Comparison of ENCODE assay signal across 8 cellular contexts in the genomic region with DNA sequence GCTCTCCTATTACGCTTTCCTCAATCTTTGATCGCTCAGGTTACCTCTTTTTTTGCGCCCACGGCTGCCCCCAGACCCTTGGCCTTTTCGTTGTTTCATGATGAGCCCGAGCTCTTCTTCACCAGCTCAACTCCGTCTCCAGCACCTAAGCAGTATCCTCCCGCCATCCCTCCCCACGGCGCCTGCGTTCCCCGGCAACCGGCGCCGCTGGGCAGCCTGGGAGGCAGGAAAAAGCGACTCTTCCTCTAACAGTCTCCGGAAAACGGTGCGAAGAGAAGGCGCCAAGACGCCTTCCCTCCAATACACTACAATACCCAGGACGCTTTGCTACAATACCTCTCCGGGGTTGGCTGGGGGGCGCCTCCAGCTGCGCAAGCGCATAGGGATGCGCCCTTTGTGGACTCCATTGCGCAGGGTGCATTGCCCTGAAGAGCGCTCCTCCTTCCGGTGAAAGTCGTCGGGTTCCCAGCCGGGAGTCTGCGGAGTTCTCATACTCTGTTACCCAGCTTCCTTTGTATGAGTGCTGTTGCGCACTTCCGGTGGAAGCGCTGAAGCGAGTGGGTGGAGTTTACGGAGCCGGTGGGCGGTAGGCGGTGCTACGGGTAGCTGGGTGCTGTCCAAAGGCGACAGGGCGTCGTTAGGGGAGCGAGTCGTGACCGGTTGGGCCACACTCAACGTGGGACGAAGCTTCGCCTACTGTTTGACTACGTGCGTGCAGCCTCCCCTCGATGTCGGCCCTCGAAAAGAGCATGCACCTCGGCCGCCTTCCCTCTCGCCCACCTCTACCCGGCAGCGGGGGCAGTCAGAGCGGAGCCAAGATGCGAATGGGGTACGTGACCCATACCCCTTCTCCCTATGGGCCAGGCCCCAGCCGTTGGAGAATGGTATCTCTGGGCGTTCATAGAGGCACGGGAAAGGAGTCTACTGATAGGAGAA. TPM values are rescaled to one million over a fixed set of nuclear protein-coding genes. Genes with fewer than 3 reads are reported as not detected.
DNase-seq lines count a peak whose midpoint lies in the region; ATAC-seq and TF ChIP-seq lines count a peak whose summit lies in the region.

TSS of gene C2CD3 (minus strand) at position 309 of the 936 bp plus-strand sequence. CDS start at position 99, 210 bp downstream.
A gene with protein sequence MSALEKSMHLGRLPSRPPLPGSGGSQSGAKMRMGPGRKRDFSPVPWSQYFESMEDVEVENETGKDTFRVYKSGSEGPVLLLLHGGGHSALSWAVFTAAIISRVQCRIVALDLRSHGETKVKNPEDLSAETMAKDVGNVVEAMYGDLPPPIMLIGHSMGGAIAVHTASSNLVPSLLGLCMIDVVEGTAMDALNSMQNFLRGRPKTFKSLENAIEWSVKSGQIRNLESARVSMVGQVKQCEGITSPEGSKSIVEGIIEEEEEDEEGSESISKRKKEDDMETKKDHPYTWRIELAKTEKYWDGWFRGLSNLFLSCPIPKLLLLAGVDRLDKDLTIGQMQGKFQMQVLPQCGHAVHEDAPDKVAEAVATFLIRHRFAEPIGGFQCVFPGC (plus strand): TSS at position 596 of the 936 bp plus-strand sequence. CDS start 133 bp downstream, at position 729.

- peak in 2 of 3 experiments; percentile 20 to 25 for TF ChIP-seq CTCF in ascending aorta (IDR thresholded peaks at IDR 0.05)
- TF ChIP-seq CTCF in uterus (IDR thresholded peaks at IDR 0.05): peak; percentile 21 to 42 (median 30)

- TF ChIP-seq POLR2A in GM18505 (IDR thresholded peaks at IDR 0.05; ENCODE audit: borderline replicate concordance, extremely low read depth, insufficient read depth, insufficient read length): peak; percentile 90
- TF ChIP-seq POLR2A in uterus (IDR thresholded peaks at IDR 0.05): peak; percentile 67 to 75

- H3K9me3 ChIP-seq in ascending aorta: no peaks in the 10 kb centered on the region
- H3K9me3 ChIP-seq in right cardiac atrium (ENCODE audit: control insufficient read depth, low read length): no peaks in the 10 kb centered on the region
- H3K9me3 ChIP-seq in uterus: no peaks in the 10 kb centered on the region

- H3K27me3 ChIP-seq in ascending aorta (no peaks in the 10 kb centered on the region), right cardiac atrium (ENCODE audit: control insufficient read depth, insufficient read depth) (no peaks in the 10 kb centered on the region), uterus (no peaks in the 10 kb centered on the region)

- intact Hi-C loops in T-helper 2 cell treated with Interferon-gamma antibody and Interleukin-4, amounts not matched to agents 100 ng/mL and 5 ng/mL, for 36 hours (cut with micrococcal nuclease): loop anchor here (1.0 to 5.0 kb wide), 9 partner anchors 62 to 574 kb away; partner anchors contain the start of genes COA4, FAM168A, LIPT2 and PAAF1
- intact Hi-C loops in ascending aorta (cut with DNase I) (loop anchor here (1.0 to 10.0 kb wide), 7 partner anchors 146 to 776 kb away; partner anchors contain the start of genes COA4, LIPT2, MRPL48 and PAAF1), right cardiac atrium (cut with DNase I) (no loop called here), uterus (cut with DNase I; ENCODE audit: low total_unique reads) (no loop called here)

- H3K27ac ChIP-seq in ascending aorta (peak within 1 kb of the TSS; percentile 94), right cardiac atrium (ENCODE audit: low read length) (peak within 1 kb of the TSS; percentile 56), uterus (peak within 1 kb of the TSS; percentile 82 to 89)

- DNase-seq in NCI-H187 treated with DMSO at 0.1 percent for 48 hours (lab: John Stamatoyannopoulos, UW) (peak; percentile 96), ascending aorta (ENCODE audit: low spot score in 2 of 2) (peak; percentile 98 to 100), right cardiac atrium (peak; percentile 98 to 99 (median 99)), pulmonary artery endothelial cell (ENCODE audit: low read depth, low spot score) (peak; percentile 97), uterus (peak; percentile 99)

- H3K4me1 ChIP-seq in ascending aorta (peaks cover 12 to 20% of the 10 kb centered on the region in 2 donors), right cardiac atrium (ENCODE audit: control insufficient read depth, insufficient read depth, low read length) (peaks cover 3% of the 10 kb centered on the region), uterus (peaks cover 0 to 5% of the 10 kb centered on the region in 2 donors)

- H3K4me3 ChIP-seq in ascending aorta (peak within 1 kb of the TSS; percentile 90 to 96), right cardiac atrium (ENCODE audit: low read length) (peak within 1 kb of the TSS; percentile 87), uterus (peak within 1 kb of the TSS; percentile 87 to 91)

- H3K36me3 ChIP-seq in ascending aorta (peaks cover 7 to 9% of the 10 kb centered on the region in 2 donors), uterus (no peaks in the 10 kb centered on the region)

- ATAC-seq in GM18505 (IDR thresholded peaks at IDR 0.05; ENCODE audit: unreplicated experiment) (peak; percentile 94), HG02970 (IDR thresholded peaks at IDR 0.05; ENCODE audit: low FRiP score, unreplicated experiment) (peak; percentile 94), right cardiac atrium (peak; percentile 98 to 100)

- under 1% methylated on average over 68 of the region's 68 CpGs for WGBS in right cardiac atrium

RNA-seq across cellular contexts. Expression of gene C2CD3, which starts in this region (rescaled TPM):
- 41.1 and 45.5 TPM in 2 replicates for total RNA-seq in T-helper 2 cell treated with Interferon-gamma antibody and Interleukin-4, amounts not matched to agents 100 ng/mL and 5 ng/mL, for 36 hours
- total RNA-seq in ascending aorta (11.4 TPM), right cardiac atrium (10 to 100 TPM; 13.8 to 19.1 (median 15.9) TPM), pulmonary artery endothelial cell (7.3 and 14.3 TPM in 2 replicates), uterus (100 to 1,000 TPM in 1 of 4 donors, 10 to 100 TPM in 3; 22.5 to 347 (median 29.5) TPM)
- polyA plus RNA-seq in right cardiac atrium: 10.1 TPM

RNA-seq across cellular contexts. Expression of the second gene that starts in this region (rescaled TPM):
- total RNA-seq in T-helper 2 cell treated with Interferon-gamma antibody and Interleukin-4, amounts not matched to agents 100 ng/mL and 5 ng/mL, for 36 hours: 29.7 and 33.7 TPM in 2 replicates
- 29.7 TPM for total RNA-seq in ascending aorta
- 10 to 100 TPM; 31.3 to 38.5 (median 35.2) TPM for total RNA-seq in right cardiac atrium
- polyA plus RNA-seq in right cardiac atrium: 29.3 TPM
- 27.2 and 33.9 TPM in 2 replicates for total RNA-seq in pulmonary artery endothelial cell
- total RNA-seq in uterus: 10 to 100 TPM; 12.6 to 60.0 (median 45.3) TPM

Comparison
In these comparisons a context has a peak if more than half of its experiments do, and no peak if none do; other contexts are left out.
1. Peak in every context shown above with its lines: DNase-seq, ATAC-seq, H3K4me3 ChIP-seq and H3K27ac ChIP-seq.
2. intact Hi-C loops: an anchor here in T-helper 2 cell treated with Interferon-gamma antibody and Interleukin-4, amounts not matched to agents 100 ng/mL and 5 ng/mL, for 36 hours (1.0 to 5.0 kb wide) and ascending aorta (1.0 to 10.0 kb wide); none called in right cardiac atrium and uterus.